ENCODE assay signal across 1 cellular context in genomic region chr6:112223070-112223861, GRCh38.
TF ChIP-seq lines count a peak whose summit lies in the region.

No MANE protein-coding gene starts in this region.

TF ChIP-seq in GM23338, 12 proteins besides CTCF, POLR2A, EP300 and RAD21 (continued from another document):
- TF ChIP-seq ZNF462 (CRISPR knock-in tag; IDR thresholded peaks at IDR 0.05) (no peak), EZH2phosphoT487 (IDR thresholded peaks at IDR 0.05; ENCODE audit: unreplicated experiment) (no peak), ETS1 (IDR thresholded peaks at IDR 0.05) (no peak), EZH2 (IDR thresholded peaks at IDR 0.05; ENCODE audit: low read depth, unreplicated experiment) (no peak), ZNF331 (CRISPR knock-in tag; IDR thresholded peaks at IDR 0.05; ENCODE audit: low read depth) (no peak)
